ENCODE assay signal across 8 cellular contexts in the genomic region with DNA sequence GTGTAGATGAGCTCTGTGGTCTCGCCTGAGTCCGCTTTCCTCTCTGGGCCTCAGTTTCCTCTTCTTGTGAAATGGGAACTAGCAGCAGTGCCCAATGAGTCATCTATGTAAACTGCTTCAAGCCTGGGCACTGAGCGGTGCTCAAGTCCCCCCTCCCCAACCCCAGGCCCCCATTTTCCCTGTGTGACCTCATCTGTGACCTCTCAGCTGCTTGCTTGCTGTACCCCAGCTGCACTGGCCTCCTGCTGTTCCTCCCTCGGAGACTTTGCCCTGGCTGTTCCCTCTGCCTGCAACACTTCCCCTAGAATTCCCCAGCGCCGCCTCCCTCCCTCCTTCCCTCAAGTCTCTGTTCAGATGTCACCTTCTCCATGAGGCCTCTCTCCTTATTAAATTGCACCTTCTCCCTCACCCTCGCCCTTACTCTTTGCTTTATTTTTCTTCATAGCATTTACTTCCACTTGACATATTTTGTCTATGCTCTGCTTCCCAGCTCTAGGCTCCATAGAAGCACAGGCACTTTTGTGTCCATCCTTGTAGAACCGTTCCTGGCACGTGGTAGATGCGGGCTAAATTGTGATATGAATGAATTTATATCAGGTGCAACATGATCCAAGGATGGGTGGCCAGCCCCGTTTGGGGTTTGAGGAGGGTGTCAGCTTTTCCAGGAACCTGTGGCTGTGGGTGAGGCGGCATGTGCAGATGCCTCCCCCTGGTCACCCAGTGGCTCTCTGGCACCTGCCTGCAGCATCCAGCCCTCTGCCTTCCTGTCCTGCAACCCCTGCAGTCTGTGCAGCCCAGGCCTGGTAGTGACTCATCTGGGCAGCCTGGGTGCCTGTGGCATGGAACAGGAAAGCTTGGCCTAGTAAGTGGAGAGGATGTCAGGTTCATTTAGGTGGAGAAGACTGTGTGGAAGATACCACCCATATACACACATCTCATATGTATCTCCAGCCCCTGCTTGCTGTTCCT. TPM values are rescaled to one million over a fixed set of nuclear protein-coding genes. Genes with fewer than 3 reads are reported as not detected.
DNase-seq lines count a peak whose midpoint lies in the region; TF ChIP-seq lines count a peak whose summit lies in the region.

No MANE protein-coding gene starts in this region.

- peaks cover 42% of the 10 kb centered on the region for H3K36me3 Mint-ChIP-seq in activated naive CD8-positive, alpha-beta T cell treated with anti-CD3 and anti-CD28 coated beads for 36 hours
- H3K36me3 Mint-ChIP-seq in CD4-positive, alpha-beta memory T cell: peaks cover 13 to 36% of the 10 kb centered on the region in 2 donors

- DNase-seq in AG08395 (ENCODE audit: low spot score) (peak; percentile 49), NAMALWA (ENCODE audit: low spot score) (no peak), NCI-H1436 treated with DMSO at 0.1 percent for 48 hours (lab: John Stamatoyannopoulos, UW) (no peak)
- DNase-seq in activated naive CD8-positive, alpha-beta T cell treated with anti-CD3 and anti-CD28 coated beads for 36 hours: no peak
- DNase-seq in stimulated activated CD4-positive, alpha-beta T cell treated with anti-CD3 and anti-CD28 coated beads, Interleukin-2, amount 100 ng/mL, for 24 hours: no peak
- DNase-seq in CD4-positive, alpha-beta memory T cell: no peak

- no peaks in the 10 kb centered on the region for H3K27me3 Mint-ChIP-seq in activated naive CD8-positive, alpha-beta T cell treated with anti-CD3 and anti-CD28 coated beads for 36 hours
- no peaks in the 10 kb centered on the region for H3K27me3 Mint-ChIP-seq in CD4-positive, alpha-beta memory T cell

- H3K27ac ChIP-seq in HUES48 (ENCODE audit: low read depth, low read length) (peak overlapping the region; percentile 95), liver (ENCODE audit: low read depth in 1 of 2, low read length in 2 of 2) (peak overlapping the region; percentile 45 to 72)
- H3K27ac ChIP-seq in CD4-positive, alpha-beta memory T cell (ENCODE audit: low read depth, low read length): no peak overlapping the region

- POLR2A ChIA-PET in CD4-positive, alpha-beta memory T cell (lab: Charles Lee; ENCODE audit: partially characterized antibody): no interaction called here

- intact Hi-C loops in CD4-positive, alpha-beta memory T cell (cut with micrococcal nuclease): no loop called here

- no peaks in the 10 kb centered on the region for H3K27me3 ChIP-seq in HUES48 (ENCODE audit: control insufficient read depth, insufficient read depth, low read length)
- no peaks in the 10 kb centered on the region for H3K27me3 ChIP-seq in liver (ENCODE audit: control insufficient read depth in 4 of 4, insufficient read depth in 4 of 4, low read length in 3 of 4)
- H3K27me3 ChIP-seq in CD4-positive, alpha-beta memory T cell (ENCODE audit: insufficient read depth, low read length): no peaks in the 10 kb centered on the region

- TF ChIP-seq RAD21 in liver (IDR thresholded peaks at IDR 0.05): no peak

- H3K9me3 ChIP-seq in HUES48 (ENCODE audit: control insufficient read depth, insufficient read depth, low read length) (peaks cover 6% of the 10 kb centered on the region), liver (ENCODE audit: control insufficient read depth in 4 of 4, low read length in 3 of 4) (peaks cover 0 to 2% (median 0%) of the 10 kb centered on the region in 4 donors)
- no peaks in the 10 kb centered on the region for H3K9me3 ChIP-seq in CD4-positive, alpha-beta memory T cell (ENCODE audit: control insufficient read depth in 1 of 2, low read length in 2 of 2)

- TF ChIP-seq CTCF in liver (IDR thresholded peaks at IDR 0.05; ENCODE audit: low read depth, low read length, missing input control): no peak

- H3K4me1 Mint-ChIP-seq in activated naive CD8-positive, alpha-beta T cell treated with anti-CD3 and anti-CD28 coated beads for 36 hours: peaks cover 13% of the 10 kb centered on the region
- peaks cover 4 to 11% (median 5%) of the 10 kb centered on the region in 4 donors for H3K4me1 Mint-ChIP-seq in CD4-positive, alpha-beta memory T cell

- H3K4me1 ChIP-seq in HUES48 (ENCODE audit: control insufficient read depth, insufficient read depth, low read length): peaks cover 48% of the 10 kb centered on the region
- H3K4me1 ChIP-seq in liver (ENCODE audit: control insufficient read depth in 4 of 4, insufficient read depth in 4 of 4, low read length in 3 of 4): peaks cover 10 to 66% (median 55%) of the 10 kb centered on the region in 4 donors
- H3K4me1 ChIP-seq in CD4-positive, alpha-beta memory T cell (ENCODE audit: insufficient read depth, low read length): no peaks in the 10 kb centered on the region

- no peak overlapping the region for H3K9ac ChIP-seq in HUES48 (ENCODE audit: low read depth, low read length)
- no peak overlapping the region for H3K9ac ChIP-seq in liver (ENCODE audit: low read depth in 1 of 2, low read length in 2 of 2)

- peak overlapping the region; percentile 52 for H3K27ac Mint-ChIP-seq in activated naive CD8-positive, alpha-beta T cell treated with anti-CD3 and anti-CD28 coated beads for 36 hours
- no peak overlapping the region for H3K27ac Mint-ChIP-seq in CD4-positive, alpha-beta memory T cell

- H3K36me3 ChIP-seq in HUES48 (ENCODE audit: control insufficient read depth, insufficient read depth, low read length): peaks cover 9% of the 10 kb centered on the region; the same call in 1 of the 2 replicates
- H3K36me3 ChIP-seq in liver (ENCODE audit: control insufficient read depth in 4 of 4, insufficient read depth in 3 of 4, low read depth in 1 of 4, low read length in 3 of 4): no peaks in the 10 kb centered on the region
- no peaks in the 10 kb centered on the region for H3K36me3 ChIP-seq in CD4-positive, alpha-beta memory T cell (ENCODE audit: insufficient read depth, low read length)

- WGBS in liver: 63% methylated on average over 12 of the region's 12 CpGs

- H3K4me3 Mint-ChIP-seq in activated naive CD8-positive, alpha-beta T cell treated with anti-CD3 and anti-CD28 coated beads for 36 hours: no peak overlapping the region
- H3K4me3 Mint-ChIP-seq in CD4-positive, alpha-beta memory T cell: no peak overlapping the region

- peak overlapping the region; percentile 43; the same call in 1 of the 2 replicates for H3K4me3 ChIP-seq in HUES48 (ENCODE audit: low read depth, low read length)
- H3K4me3 ChIP-seq in liver (ENCODE audit: low read depth in 1 of 3, low read length in 3 of 3): peak overlapping the region in 1 of 3 donors; percentile 31
- no peak overlapping the region for H3K4me3 ChIP-seq in CD4-positive, alpha-beta memory T cell (ENCODE audit: low read length in 2 of 2)

- CTCF ChIA-PET in CD4-positive, alpha-beta memory T cell (lab: Charles Lee; ENCODE audit: partially characterized antibody): no interaction called here

- peaks cover 11% of the 10 kb centered on the region for H3K9me3 Mint-ChIP-seq in activated naive CD8-positive, alpha-beta T cell treated with anti-CD3 and anti-CD28 coated beads for 36 hours
- H3K9me3 Mint-ChIP-seq in CD4-positive, alpha-beta memory T cell: peaks cover 0 to 20% (median 8%) of the 10 kb centered on the region in 8 donors

TF ChIP-seq in liver, 16 proteins besides CTCF, POLR2A, EP300 and RAD21:
- TF ChIP-seq SP1 (IDR thresholded peaks at IDR 0.05) (peak; percentile 7), FOXA2 (IDR thresholded peaks at IDR 0.05) (no peak), HNF4A (conservative IDR thresholded peaks at IDR 0.05) (peak; percentile 17 to 20)

RNA-seq across cellular contexts. Expression of a gene that starts 26.3 kb away (rescaled TPM):
- total RNA-seq in activated naive CD8-positive, alpha-beta T cell treated with anti-CD3 and anti-CD28 coated beads for 36 hours: 1 to 10 TPM; 9.1 to 9.7 TPM
- 10 to 100 TPM in 1 of 2 donors, 1 to 10 TPM in 1; 6.4 to 10.0 TPM for total RNA-seq in liver
- 1 to 10 TPM; 2.4 to 2.5 TPM for polyA plus RNA-seq in liver
- total RNA-seq in CD4-positive, alpha-beta memory T cell: 10 to 100 TPM; 31.8 to 35.0 TPM
- polyA plus RNA-seq in CD4-positive, alpha-beta memory T cell: 1 to 10 TPM in 1 of 2 donors, under 1 TPM in 1; 0.39 to 3.8 TPM

RNA-seq across cellular contexts. Expression of a gene that starts 26.9 kb away (rescaled TPM):
- not detected for total RNA-seq in activated naive CD8-positive, alpha-beta T cell treated with anti-CD3 and anti-CD28 coated beads for 36 hours
- total RNA-seq in liver: not detected
- polyA plus RNA-seq in liver: not detected
- not detected for total RNA-seq in CD4-positive, alpha-beta memory T cell
- polyA plus RNA-seq in CD4-positive, alpha-beta memory T cell: not detected
